Comparison of ENCODE assay signal across 2 cellular contexts in the genomic region with DNA sequence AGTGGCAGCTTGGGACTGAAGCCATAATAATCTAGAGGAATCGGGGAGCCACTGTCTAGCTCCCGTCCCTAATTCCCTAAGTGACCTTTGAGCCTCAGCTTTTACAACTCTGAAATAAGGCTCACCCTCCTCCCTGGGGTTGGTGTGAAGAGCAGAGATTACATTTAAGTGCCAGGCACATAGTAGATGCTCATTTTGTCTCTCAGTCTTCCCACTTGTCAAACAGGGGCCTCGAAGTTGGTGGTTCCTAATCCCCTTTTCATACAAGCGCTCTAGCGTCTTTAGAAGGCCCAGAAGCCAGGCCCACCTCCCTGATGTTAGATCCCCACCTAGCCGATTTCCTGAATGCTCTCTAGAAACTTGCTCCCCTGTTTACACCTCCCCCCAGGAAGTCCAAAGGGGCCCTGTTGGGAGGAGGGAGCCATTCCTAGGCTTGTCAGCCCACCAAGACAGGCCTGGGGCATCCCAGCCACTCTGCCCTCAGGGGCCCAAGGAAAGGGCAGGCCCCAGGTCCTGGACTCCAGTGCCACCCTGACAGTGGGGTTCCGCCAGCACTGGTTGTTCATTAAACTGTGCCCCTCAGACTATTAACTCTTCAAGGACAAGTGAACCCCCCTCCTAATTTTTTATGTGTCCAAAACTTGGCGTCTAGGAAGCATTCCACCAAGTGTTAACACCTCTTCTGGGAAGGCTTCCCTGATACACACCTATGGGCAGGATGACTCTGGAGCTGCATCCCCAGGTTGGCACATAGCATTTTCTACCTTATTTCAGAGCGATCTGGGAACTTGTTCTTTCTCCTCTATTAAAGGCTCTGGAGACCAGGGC.
TF ChIP-seq lines count a peak whose summit lies in the region.

No MANE protein-coding gene starts in this region.

TF ChIP-seq in GM23338, 12 proteins besides CTCF, POLR2A, EP300 and RAD21 (continued from another document):
- TF ChIP-seq ZNF462 (CRISPR knock-in tag; IDR thresholded peaks at IDR 0.05) (no peak), EZH2phosphoT487 (IDR thresholded peaks at IDR 0.05; ENCODE audit: unreplicated experiment) (no peak), POLR2AphosphoS5 (IDR thresholded peaks at IDR 0.05; ENCODE audit: low read depth) (no peak), EZH2 (IDR thresholded peaks at IDR 0.05; ENCODE audit: low read depth, unreplicated experiment) (no peak), STAT1 (IDR thresholded peaks at IDR 0.05; ENCODE audit: unreplicated experiment) (no peak), ZNF331 (CRISPR knock-in tag; IDR thresholded peaks at IDR 0.05; ENCODE audit: low read depth) (no peak), CREB1 (CRISPR knock-in tag; IDR thresholded peaks at IDR 0.05; ENCODE audit: low read depth) (no peak), REST (IDR thresholded peaks at IDR 0.05; ENCODE audit: unreplicated experiment) (no peak)
TF ChIP-seq in GM23338: peak in this region for 0.

TF ChIP-seq in liver, 16 proteins besides CTCF, POLR2A, EP300 and RAD21 (continued from another document):
- TF ChIP-seq ATF3 (IDR thresholded peaks at IDR 0.05) = no peak
- peak; percentile 31 for TF ChIP-seq SP1 (IDR thresholded peaks at IDR 0.05)
